ENCODE assay signal across 23 cellular contexts in the genomic region with DNA sequence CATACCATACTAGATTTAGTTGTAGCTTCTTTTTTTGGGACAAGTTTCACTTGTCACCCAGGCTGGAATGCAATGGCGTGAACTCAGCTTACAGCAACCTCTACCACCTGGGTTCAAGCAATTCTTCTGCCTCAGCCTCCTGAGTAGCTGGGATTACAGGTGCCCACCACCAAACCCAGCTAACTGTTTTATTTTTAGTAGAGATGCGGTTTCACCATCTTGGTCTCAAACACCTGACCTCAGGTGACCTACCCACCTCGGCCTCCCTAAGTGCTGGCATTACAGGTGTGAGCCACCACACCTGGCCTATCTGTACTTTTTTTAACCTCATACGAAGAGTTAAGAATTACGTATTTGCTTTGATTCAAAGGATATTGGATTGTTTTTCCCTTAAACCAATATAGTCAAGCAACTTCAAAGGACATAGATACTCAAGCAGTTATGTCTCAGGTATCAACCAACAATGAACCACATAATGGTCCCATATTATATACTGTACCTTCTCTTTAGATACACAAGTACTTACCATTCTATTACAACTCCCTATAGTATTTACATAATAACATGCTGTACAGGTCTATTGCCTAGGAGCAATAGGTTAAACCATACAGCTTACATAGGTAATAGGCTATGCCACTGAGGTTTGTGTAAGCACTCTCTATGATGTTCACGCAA. TPM values are rescaled to one million over a fixed set of nuclear protein-coding genes. Genes with fewer than 3 reads are reported as not detected.
DNase-seq lines count a peak whose midpoint lies in the region; ATAC-seq, FAIRE-seq and TF ChIP-seq lines count a peak whose summit lies in the region.
"Had no signal": no experiment of that assay in that cellular context is flagged by ENCODE, and none has a peak within 500 bp of the region (broad histone marks: within the 10 kb centered on the region; RNA-seq: fewer than 3 reads in every experiment).

No MANE protein-coding gene starts in this region.

- H3K36me3 ChIP-seq in HUES64 (ENCODE audit: insufficient read depth, low read length), result peaks cover 55% of the 10 kb centered on the region
- peaks cover 53% of the 10 kb centered on the region for H3K36me3 ChIP-seq in WERI-Rb-1
- H3K36me3 ChIP-seq in mammary epithelial cell (ENCODE audit: insufficient read depth, low read length), result peaks cover 38% of the 10 kb centered on the region

- WGBS in HUES64, result 95% methylated on average over 6 of the region's 6 CpGs
- WGBS in mammary epithelial cell (ENCODE audit: low coverage, missing lambda C conversion rate), result 91% methylated on average over 6 of the region's 6 CpGs

- no peaks in the 10 kb centered on the region for H4K20me1 ChIP-seq in mammary epithelial cell (ENCODE audit: insufficient read depth, low read length)

- H3K4me1 ChIP-seq in HUES64 (ENCODE audit: insufficient read depth, low read length), result peaks cover 14% of the 10 kb centered on the region
- peaks cover 12% of the 10 kb centered on the region for H3K4me1 ChIP-seq in mammary epithelial cell (ENCODE audit: insufficient read depth, low read length)

- CTCF ChIA-PET in mammary epithelial cell (lab: Charles Lee; ENCODE audit: low non-redundant PET), result no interaction called here
- CTCF ChIA-PET in activated CD4-positive, alpha-beta T cell treated with anti-CD3 and anti-CD28 coated beads for 36 hours (lab: Charles Lee), result no interaction called here

- H3K9me3 Mint-ChIP-seq in nephron progenitor cell, result no peaks in the 10 kb centered on the region
- no peaks in the 10 kb centered on the region for H3K9me3 Mint-ChIP-seq in activated CD4-positive, alpha-beta T cell treated with anti-CD3 and anti-CD28 coated beads for 36 hours (ENCODE audit: low read depth)
- H3K9me3 Mint-ChIP-seq: CD4-positive, alpha-beta memory T cell; H9; T-cell had no signal

- H2AFZ ChIP-seq in mammary epithelial cell (ENCODE audit: low read depth, low read length), result no peak overlapping the region
- H2AFZ ChIP-seq: PC-9 had no signal

- H3K27me3 Mint-ChIP-seq in nephron progenitor cell (ENCODE audit: low read depth, poor library complexity), result no peaks in the 10 kb centered on the region
- H3K27me3 Mint-ChIP-seq in activated CD4-positive, alpha-beta T cell treated with anti-CD3 and anti-CD28 coated beads for 36 hours, result no peaks in the 10 kb centered on the region
- H3K27me3 Mint-ChIP-seq: CD4-positive, alpha-beta memory T cell; T-cell had no signal

- H3K9me3 ChIP-seq in HUES64 (ENCODE audit: insufficient read depth, low read depth, low read length) (no peaks in the 10 kb centered on the region), WERI-Rb-1 (ENCODE audit: severe bottlenecking) (no peaks in the 10 kb centered on the region), mammary epithelial cell (replicated peaks; ENCODE audit: insufficient read depth, low read length) (no peaks in the 10 kb centered on the region)
- H3K9me3 ChIP-seq: BLaER1 had no signal

- H3K27ac ChIP-seq in HUES64 (ENCODE audit: low read depth, low read length), result peak overlapping the region; percentile 51; the same call in 1 of the 2 replicates
- peak overlapping the region; percentile 68 for H3K27ac ChIP-seq in WERI-Rb-1
- H3K27ac ChIP-seq in mammary epithelial cell (ENCODE audit: insufficient read depth, low read depth, low read length), result no peak overlapping the region
- H3K27ac ChIP-seq: BLaER1, PC-9 had no signal

- no peak overlapping the region for H3K4me2 ChIP-seq in mammary epithelial cell (ENCODE audit: insufficient read depth, low read depth, low read length)
- H3K4me2 ChIP-seq: BLaER1, PC-9 had no signal

- in situ Hi-C loops in mammary epithelial cell (cut with MboI; ENCODE audit: low sequenced_read_pairs in 2 of 2), result no loop called here

- TF ChIP-seq POLR2A in GM12891 (IDR thresholded peaks at IDR 0.05; ENCODE audit: low read depth, low read length), result peak; percentile 37; the same call in 1 of the 2 replicates

- FAIRE-seq in GM12891 (lab: Jason Lieb, UNC), result no peak
- FAIRE-seq: G401.6 had no signal

- H3K79me2 ChIP-seq in mammary epithelial cell (ENCODE audit: insufficient read depth, low read length), result peaks cover 30% of the 10 kb centered on the region

- H3K4me1 Mint-ChIP-seq in nephron progenitor cell, result peaks cover 21% of the 10 kb centered on the region
- H3K4me1 Mint-ChIP-seq in activated CD4-positive, alpha-beta T cell treated with anti-CD3 and anti-CD28 coated beads for 36 hours, result peaks cover 21% of the 10 kb centered on the region

- BruUV-seq in mammary epithelial cell (replicated peaks; lab: Mats Ljungman, UMichigan), result no TSS peak

- ATAC-seq in GM18873 (IDR thresholded peaks at IDR 0.05; ENCODE audit: low FRiP score, unreplicated experiment), result no peak
- no peak for ATAC-seq in activated CD4-positive, alpha-beta T cell treated with anti-CD3 and anti-CD28 coated beads for 36 hours
- ATAC-seq: T-cell had no signal

- peak overlapping the region; percentile 78 for H3K27ac Mint-ChIP-seq in nephron progenitor cell
- no peak overlapping the region for H3K27ac Mint-ChIP-seq in activated CD4-positive, alpha-beta T cell treated with anti-CD3 and anti-CD28 coated beads for 36 hours

- H3K36me3 Mint-ChIP-seq in nephron progenitor cell (ENCODE audit: low read depth), result peaks cover 62% of the 10 kb centered on the region
- peaks cover 45% of the 10 kb centered on the region for H3K36me3 Mint-ChIP-seq in activated CD4-positive, alpha-beta T cell treated with anti-CD3 and anti-CD28 coated beads for 36 hours (ENCODE audit: low read depth)

- dilution Hi-C loops in mammary epithelial cell (cut with HindIII; ENCODE audit: low sequenced_read_pairs), result no loop called here

- H3K27me3 ChIP-seq in HUES64 (ENCODE audit: insufficient read depth, low read length) (no peaks in the 10 kb centered on the region), WERI-Rb-1 (ENCODE audit: insufficient read depth, low read depth, severe bottlenecking) (no peaks in the 10 kb centered on the region), mammary epithelial cell (ENCODE audit: insufficient read depth, low read length) (no peaks in the 10 kb centered on the region)
- H3K27me3 ChIP-seq: BLaER1 had no signal

- TF ChIP-seq CTCF in WERI-Rb-1 (IDR thresholded peaks at IDR 0.05; ENCODE audit: low read depth, low read length) (no peak), nephron progenitor cell (IDR thresholded peaks at IDR 0.05) (no peak), mammary epithelial cell (conservative IDR thresholded peaks at IDR 0.05 in 1 of 2, IDR thresholded peaks at IDR 0.05 in 1 of 2; ENCODE audit: extremely low read depth in 1 of 2, insufficient read depth in 1 of 2, low read depth in 1 of 2, low read length in 2 of 2) (no peak)

- POLR2A ChIA-PET in activated CD4-positive, alpha-beta T cell treated with anti-CD3 and anti-CD28 coated beads for 36 hours (lab: Charles Lee), result interaction anchor here (0.6 to 1.0 kb wide), 2 partner anchors 46 to 82 kb away, joined by 3 read pairs; no protein-coding TSS in a partner anchor

- no peak overlapping the region for H3K4me3 ChIP-seq in HUES64 (ENCODE audit: low read length)
- no peak overlapping the region for H3K4me3 ChIP-seq in WERI-Rb-1 (ENCODE audit: low read depth, low read length)
- no peak overlapping the region for H3K4me3 ChIP-seq in mammary epithelial cell (replicated peaks in 1 of 3; ENCODE audit: insufficient read depth in 1 of 3, low read depth in 2 of 3, low read length in 3 of 3)
- H3K4me3 ChIP-seq: BLaER1, PC-9 had no signal

- intact Hi-C loops in mammary epithelial cell (cut with micrococcal nuclease), result no loop called here
- intact Hi-C loops in activated CD4-positive, alpha-beta T cell treated with anti-CD3 and anti-CD28 coated beads for 36 hours (cut with DNase I, micrococcal nuclease), result no loop called here

- H3K9ac ChIP-seq in HUES64 (ENCODE audit: low read depth, low read length) (no peak overlapping the region), mammary epithelial cell (ENCODE audit: insufficient read depth, low read length) (no peak overlapping the region)
- H3K9ac ChIP-seq: BLaER1 had no signal

- H3K4me3 Mint-ChIP-seq in nephron progenitor cell, result no peak overlapping the region
- no peak overlapping the region for H3K4me3 Mint-ChIP-seq in activated CD4-positive, alpha-beta T cell treated with anti-CD3 and anti-CD28 coated beads for 36 hours
- H3K4me3 Mint-ChIP-seq: CD4-positive, alpha-beta memory T cell; H9; T-cell had no signal

- DNase-seq in GM12891 (ENCODE audit: insufficient read length, low spot score), result no peak
- no peak for DNase-seq in WERI-Rb-1
- DNase-seq in nephron progenitor cell, result no peak
- DNase-seq in mammary epithelial cell, result no peak
- DNase-seq in activated CD4-positive, alpha-beta T cell treated with anti-CD3 and anti-CD28 coated beads for 36 hours, result no peak
- DNase-seq: ACHN; CD4-positive, alpha-beta memory T cell; H9; MM.1S; NCI-H1092; NCI-H1436 treated with DMSO at 0.1 percent for 48 hours; NCI-H1930; NCI-H226; NCI-H510A treated with DMSO at 0.1 percent for 48 hours; NCI-H748 treated with DMSO at 0.1 percent for 48 hours; PC-9; RPMI8226; SHP77; T-cell had no signal

TF ChIP-seq in GM12891, 5 proteins besides CTCF, POLR2A, EP300 and RAD21:
- TF ChIP-seq SPI1 (IDR thresholded peaks at IDR 0.05; ENCODE audit: low read depth, low read length) (no peak), POLR2AphosphoS5 (IDR thresholded peaks at IDR 0.05; ENCODE audit: low read depth, low read length) (peak; percentile 66), POU2F2 (IDR thresholded peaks at IDR 0.05; ENCODE audit: low read depth, low read length) (no peak)
TF ChIP-seq in GM12891: peak in this region for 1.

RNA-seq across cellular contexts. Expression of a gene that starts 7.5 kb away (rescaled TPM):
- polyA plus RNA-seq in GM12891 (2012; ENCODE audit: low read depth, missing spikeins), result 242 TPM
- polyA plus RNA-seq in HUES64 (2013, experiment 1 of 2), result 413 TPM
- 454 TPM for polyA plus RNA-seq in HUES64 (2013, experiment 2 of 2)
- total RNA-seq in mammary epithelial cell, result 100 to 1,000 TPM; 118 to 285 TPM
- 124 TPM for polyA plus RNA-seq in mammary epithelial cell
- 52.9 TPM for polyA minus RNA-seq in mammary epithelial cell
- 100 to 1,000 TPM; 335 to 419 TPM for total RNA-seq in activated CD4-positive, alpha-beta T cell treated with anti-CD3 and anti-CD28 coated beads for 36 hours

RNA-seq across cellular contexts. Expression of a gene that starts 28.0 kb away (rescaled TPM):
- 5.2 TPM for polyA plus RNA-seq in GM12891 (2012; ENCODE audit: low read depth, missing spikeins)
- 15.8 TPM for polyA plus RNA-seq in HUES64 (2013, experiment 1 of 2)
- 19.1 TPM for polyA plus RNA-seq in HUES64 (2013, experiment 2 of 2)
- total RNA-seq in mammary epithelial cell, result 10 to 100 TPM; 29.2 to 60.0 TPM
- 6.5 TPM for polyA plus RNA-seq in mammary epithelial cell
- 36.1 TPM for polyA minus RNA-seq in mammary epithelial cell
- 10 to 100 TPM; 19.1 to 24.5 TPM for total RNA-seq in activated CD4-positive, alpha-beta T cell treated with anti-CD3 and anti-CD28 coated beads for 36 hours
